8 cellular contexts compared by ENCODE assay signal in genomic region chr20:63178889-63179751, GRCh38. TPM values are rescaled to one million over a fixed set of nuclear protein-coding genes. Genes with fewer than 3 reads are reported as not detected.
DNase-seq lines count a peak whose midpoint lies in the region; ATAC-seq, FAIRE-seq and TF ChIP-seq lines count a peak whose summit lies in the region.

No MANE protein-coding gene starts in this region.

- H3K27ac Mint-ChIP-seq in activated CD8-positive, alpha-beta memory T cell treated with anti-CD3 and anti-CD28 coated beads, Interleukin-2, amount 10 ng/mL, durations not matched to agents 7 days and 5 days: peak overlapping the region; percentile 40

- no peak overlapping the region for H2BK20ac ChIP-seq in H1 (ENCODE audit: low read length)

- no peak overlapping the region for H3K23ac ChIP-seq in H1 (ENCODE audit: insufficient read length)

- no peak for FAIRE-seq in H1 (lab: Jason Lieb, UNC)

- TF ChIP-seq EP300 in H1 (IDR thresholded peaks at IDR 0.05; ENCODE audit: borderline replicate concordance in 1 of 2, low read depth in 2 of 2, low read length in 2 of 2) (no peak), neural cell (conservative IDR thresholded peaks at IDR 0.05; ENCODE audit: poor library complexity, severe bottlenecking) (no peak), suprapubic skin (IDR thresholded peaks at IDR 0.05) (no peak)

- H3K9ac ChIP-seq in H1 (replicated peaks in 1 of 4; ENCODE audit: extremely low read depth in 1 of 4, low read depth in 3 of 4, low read length in 3 of 4) (no peak overlapping the region; a peak in 1 of 7 replicates), neural cell (ENCODE audit: low read length) (peak overlapping the region; percentile 97)

- DNase-seq in Ammon's horn (ENCODE audit: low spot score): peak; percentile 54
- DNase-seq in NCI-H2227 treated with DMSO at 0.1 percent for 48 hours (lab: John Stamatoyannopoulos, UW): peak; percentile 50
- DNase-seq in activated CD8-positive, alpha-beta memory T cell treated with anti-CD3 and anti-CD28 coated beads, Interleukin-2, amount 10 ng/mL, durations not matched to agents 7 days and 5 days: peak; percentile 71
- peak in 1 of 2 experiments; percentile 77 for DNase-seq in H1 (ENCODE audit: low read depth in 1 of 2, low spot score in 2 of 2)
- no peak for DNase-seq in suprapubic skin (ENCODE audit: low spot score in 2 of 2)
- no peak for DNase-seq in uterus

- H2BK5ac ChIP-seq in H1 (ENCODE audit: low read depth, low read length): no peak overlapping the region

- H3K9me3 Mint-ChIP-seq in activated CD8-positive, alpha-beta memory T cell treated with anti-CD3 and anti-CD28 coated beads, Interleukin-2, amount 10 ng/mL, durations not matched to agents 7 days and 5 days (ENCODE audit: low read depth): no peaks in the 10 kb centered on the region

- peak overlapping the region; percentile 9; the same call in 1 of the 2 replicates for H3K18ac ChIP-seq in H1 (ENCODE audit: extremely low read depth, low read length)

- H3K4me1 ChIP-seq in H1 (replicated peaks in 1 of 4; ENCODE audit: control insufficient read depth in 3 of 4, insufficient read depth in 4 of 4, low read length in 3 of 4) (peaks cover 3 to 44% (median 25%) of the 10 kb centered on the region in 4 experiments), suprapubic skin (peaks cover 42% of the 10 kb centered on the region), uterus (peaks cover 0 to 31% of the 10 kb centered on the region in 2 donors)

- H3K9me2 ChIP-seq in neural cell (ENCODE audit: insufficient read depth, low read length): no peaks in the 10 kb centered on the region

- peak; percentile 41 for ATAC-seq in GM21576 (IDR thresholded peaks at IDR 0.05; ENCODE audit: unreplicated experiment)
- ATAC-seq in activated CD8-positive, alpha-beta memory T cell treated with anti-CD3 and anti-CD28 coated beads, Interleukin-2, amount 10 ng/mL, durations not matched to agents 7 days and 5 days: peak; percentile 64

- no peak overlapping the region for H2AFZ ChIP-seq in H1 (ENCODE audit: low read length)
- no peak overlapping the region for H2AFZ ChIP-seq in neural cell (ENCODE audit: low read depth, low read length)

- peaks cover 18% of the 10 kb centered on the region; the same call in 1 of the 2 replicates for H3K23me2 ChIP-seq in H1 (ENCODE audit: low read depth, low read length)

- peaks cover 9% of the 10 kb centered on the region for H3F3A ChIP-seq in neural cell (ENCODE audit: insufficient read depth, low read length, poor library complexity, severe bottlenecking)

- H3K79me2 ChIP-seq in H1 (ENCODE audit: control insufficient read depth in 1 of 2, insufficient read depth in 2 of 2, low read length in 2 of 2) (no peaks in the 10 kb centered on the region), neural cell (replicated peaks; ENCODE audit: insufficient read depth, low read length) (peaks cover 22% of the 10 kb centered on the region)

- TF ChIP-seq RAD21 in H1 (IDR thresholded peaks at IDR 0.05 in 1 of 2, conservative IDR thresholded peaks at IDR 0.05 in 1 of 2; ENCODE audit: low read depth in 2 of 2, low read length in 2 of 2): peak in 1 of 2 experiments; percentile 37; a peak in 2 of 4 replicates
- TF ChIP-seq RAD21 in neural cell (conservative IDR thresholded peaks at IDR 0.05): peak; percentile 87

- H4K20me1 ChIP-seq in H1 (replicated peaks in 1 of 2; ENCODE audit: control insufficient read depth in 1 of 2, insufficient read depth in 2 of 2, low read length in 2 of 2) (peaks cover 3 to 12% of the 10 kb centered on the region in 2 experiments), neural cell (ENCODE audit: insufficient read depth) (peaks cover 22% of the 10 kb centered on the region)

- H3K14ac ChIP-seq in H1 (ENCODE audit: insufficient read length): no peak overlapping the region

- H3K9me3 ChIP-seq in H1 (ENCODE audit: insufficient read depth in 2 of 2, low read depth in 1 of 2, low read length in 1 of 2) (no peaks in the 10 kb centered on the region), neural cell (ENCODE audit: low read length) (no peaks in the 10 kb centered on the region), suprapubic skin (no peaks in the 10 kb centered on the region), uterus (no peaks in the 10 kb centered on the region)

- H2BK120ac ChIP-seq in H1 (replicated peaks; ENCODE audit: low read depth, low read length): no peak overlapping the region

- H3K27me3 Mint-ChIP-seq in activated CD8-positive, alpha-beta memory T cell treated with anti-CD3 and anti-CD28 coated beads, Interleukin-2, amount 10 ng/mL, durations not matched to agents 7 days and 5 days: peaks cover 55% of the 10 kb centered on the region

- 16% methylated on average over 7 of the region's 74 CpGs; no CpG with 5 or more reads in 1 of the 2 experiments for whole genome bisulfite sequencing in H1 (ENCODE audit: extremely low coverage in 1 of 2, insufficient coverage in 1 of 2, insufficient read length in 1 of 2, insufficient replicate concordance in 2 of 2, low coverage in 1 of 2, low lambda C conversion rate in 2 of 2, missing lambda C conversion rate in 1 of 2), 2 experiments
- 1% methylated on average over 26 of the region's 74 CpGs for WGBS in suprapubic skin

- POLR2A ChIA-PET in H1 (lab: Charles Lee; ENCODE audit: partially characterized antibody): interaction anchor here (0.8 to 2.2 kb wide), 4 partner anchors 18 to 123 kb away, joined by 3 to 7 read pairs (median 4); no protein-coding TSS in a partner anchor

- no peaks in the 10 kb centered on the region for H3K79me1 ChIP-seq in H1 (ENCODE audit: low read depth, low read length)

- H3K4me3 Mint-ChIP-seq in activated CD8-positive, alpha-beta memory T cell treated with anti-CD3 and anti-CD28 coated beads, Interleukin-2, amount 10 ng/mL, durations not matched to agents 7 days and 5 days: no peak overlapping the region

- H4K91ac ChIP-seq in H1 (replicated peaks; ENCODE audit: insufficient read length, low read length): no peak overlapping the region

- peak overlapping the region; percentile 92; the same call in 1 of the 2 replicates for H2BK15ac ChIP-seq in H1 (ENCODE audit: low read length)

- no peak overlapping the region for H3K56ac ChIP-seq in H1 (replicated peaks; ENCODE audit: insufficient read length, low read depth, low read length)

- H3K4me3 ChIP-seq in H1 (ENCODE audit: extremely low read depth in 1 of 4, insufficient read depth in 2 of 4, low read depth in 3 of 4, low read length in 4 of 4) (peak overlapping the region; percentile 29 to 83 (median 34); a peak in 7 of 8 replicates), neural cell (ENCODE audit: low read length) (peak overlapping the region; percentile 78), suprapubic skin (peak overlapping the region; percentile 33), uterus (no peak overlapping the region)

- H4K8ac ChIP-seq in H1 (ENCODE audit: extremely low read depth, insufficient read depth, low read length): no peak overlapping the region; the same call in 1 of the 2 replicates

- H2BK12ac ChIP-seq in H1 (ENCODE audit: low read depth, low read length): 0 out of 2 replicates have a peak overlapping the region, but pooled peaks have one; percentile 43

- no peak overlapping the region for H4K5ac ChIP-seq in H1 (ENCODE audit: insufficient read length, low read depth, low read length)

- H3K36me3 Mint-ChIP-seq in activated CD8-positive, alpha-beta memory T cell treated with anti-CD3 and anti-CD28 coated beads, Interleukin-2, amount 10 ng/mL, durations not matched to agents 7 days and 5 days: no peaks in the 10 kb centered on the region

- H2AK5ac ChIP-seq in H1 (ENCODE audit: low read depth, low read length): no peak overlapping the region

- intact Hi-C loops in uterus (cut with DNase I; ENCODE audit: low total_unique reads): no loop called here

- H3K4ac ChIP-seq in H1 (replicated peaks; ENCODE audit: insufficient read length, low read depth, low read length): no peak overlapping the region

- H3K36me3 ChIP-seq in H1 (ENCODE audit: control insufficient read depth in 2 of 4, insufficient read depth in 4 of 4, low read length in 3 of 4) (no peaks in the 10 kb centered on the region), neural cell (ENCODE audit: insufficient read depth, low read length) (no peaks in the 10 kb centered on the region), suprapubic skin (no peaks in the 10 kb centered on the region), uterus (no peaks in the 10 kb centered on the region)

- H3K27me3 ChIP-seq in H1 (replicated peaks in 1 of 4; ENCODE audit: control insufficient read depth in 3 of 4, extremely low read depth in 1 of 4, insufficient read depth in 3 of 4, low read length in 3 of 4): peaks cover 32 to 45% (median 40%) of the 10 kb centered on the region in 4 experiments
- H3K27me3 ChIP-seq in neural cell (ENCODE audit: insufficient read depth, low read depth, low read length): peaks cover 16% of the 10 kb centered on the region
- peaks cover 95% of the 10 kb centered on the region for H3K27me3 ChIP-seq in suprapubic skin
- H3K27me3 ChIP-seq in uterus: peaks cover 23 to 42% of the 10 kb centered on the region in 2 donors

- peaks cover 2% of the 10 kb centered on the region for H3K4me1 Mint-ChIP-seq in activated CD8-positive, alpha-beta memory T cell treated with anti-CD3 and anti-CD28 coated beads, Interleukin-2, amount 10 ng/mL, durations not matched to agents 7 days and 5 days

- TF ChIP-seq POLR2A in H1 (IDR thresholded peaks at IDR 0.05; ENCODE audit: control extremely low read depth in 1 of 2, low read depth in 2 of 2, low read length in 2 of 2) (no peak), suprapubic skin (IDR thresholded peaks at IDR 0.05) (no peak), uterus (IDR thresholded peaks at IDR 0.05) (no peak)

- H3K27ac ChIP-seq in H1 (ENCODE audit: low read depth, low read length): no peak overlapping the region
- peak overlapping the region; percentile 51 for H3K27ac ChIP-seq in neural cell (ENCODE audit: low read length)
- H3K27ac ChIP-seq in suprapubic skin: no peak overlapping the region
- no peak overlapping the region for H3K27ac ChIP-seq in uterus

- H3K4me2 ChIP-seq in H1 (ENCODE audit: insufficient read depth in 1 of 2, low read depth in 2 of 2, low read length in 2 of 2): peak overlapping the region; percentile 72 to 83
- peak overlapping the region; percentile 58 for H3K4me2 ChIP-seq in neural cell (ENCODE audit: low read length)

- TF ChIP-seq CTCF in H1 (IDR thresholded peaks at IDR 0.05; ENCODE audit: control extremely low read depth in 1 of 3, insufficient read depth in 1 of 3, low read depth in 1 of 3, low read length in 3 of 3): peak in 2 of 3 experiments; percentile 21 to 40; a peak in 3 of 4 replicates
- TF ChIP-seq CTCF in neural cell (IDR thresholded peaks at IDR 0.05; ENCODE audit: poor library complexity, severe bottlenecking): peak; percentile 88
- TF ChIP-seq CTCF in suprapubic skin (IDR thresholded peaks at IDR 0.05): peak in 1 of 2 donors; percentile 37
- peak in 2 of 4 experiments; percentile 20 to 25 for TF ChIP-seq CTCF in uterus (IDR thresholded peaks at IDR 0.05)

- CTCF ChIA-PET in activated CD8-positive, alpha-beta memory T cell treated with anti-CD3 and anti-CD28 coated beads, Interleukin-2, amount 10 ng/mL, durations not matched to agents 7 days and 5 days (lab: Charles Lee): interaction anchor here (1.6 kb wide), 1 partner anchor 124 kb away, joined by 4 read pairs; no protein-coding TSS in a partner anchor
- CTCF ChIA-PET in H1 (lab: Charles Lee; ENCODE audit: partially characterized antibody): interaction anchor here (1.1 to 6.4 kb wide), 12 partner anchors 12 to 304 kb away, joined by 3 to 59 read pairs (median 6); partner anchors contain the start of gene NKAIN4

RNA-seq across cellular contexts. Expression of gene YTHDF1, which starts 36.8 kb away (rescaled TPM):
- 10 to 100 TPM; 37.2 to 42.6 TPM for total RNA-seq in activated CD8-positive, alpha-beta memory T cell treated with anti-CD3 and anti-CD28 coated beads, Interleukin-2, amount 10 ng/mL, durations not matched to agents 7 days and 5 days
- 66.0 and 66.1 TPM in 2 replicates for total RNA-seq in H1 (2021; fragmentation: NEBNext Ultra II Directional; extraction: Animal tissue kit (Norgen Biotek cat#: 25700))
- polyA plus RNA-seq in H1 (2011; rRNA removed) (32.8 and 38.3 TPM in 2 replicates), neural cell (36.9 and 38.2 TPM in 2 replicates)
- 41.4 TPM for polyA plus RNA-seq in H1 (2011; cell fraction: cytosol; rRNA removed)
- 41.1 TPM for polyA plus RNA-seq in H1 (2011; cell fraction: nucleus; rRNA removed)
- polyA plus RNA-seq in H1 (2012, experiment 1 of 2): 46.9 to 54.7 TPM (median 49.9 TPM) in 4 replicates
- polyA plus RNA-seq in H1 (2012, experiment 2 of 2): 35.5 TPM
- 44.4 TPM for polyA plus RNA-seq in H1 (2013, experiment 1 of 2)
- polyA plus RNA-seq in H1 (2013, experiment 2 of 2): 44.2 TPM
- polyA minus RNA-seq in H1 (2011; rRNA and poly(A)+ RNA removed): 42.5 and 44.7 TPM in 2 replicates
- polyA minus RNA-seq in H1 (2011; cell fraction: cytosol; rRNA and poly(A)+ RNA removed): 40.8 TPM
- 22.0 TPM for polyA minus RNA-seq in H1 (2011; cell fraction: nucleus; rRNA and poly(A)+ RNA removed)
- 30.9 and 33.9 TPM in 2 replicates for polyA minus RNA-seq in neural cell
- total RNA-seq in suprapubic skin (10 to 100 TPM; 32.7 to 40.6 (median 34.0) TPM), uterus (10 to 100 TPM; 17.9 to 35.8 (median 25.8) TPM)

RNA-seq across cellular contexts. Expression of gene BIRC7, which starts 56.6 kb away (rescaled TPM):
- total RNA-seq in activated CD8-positive, alpha-beta memory T cell treated with anti-CD3 and anti-CD28 coated beads, Interleukin-2, amount 10 ng/mL, durations not matched to agents 7 days and 5 days: not detected
- 0.41 TPM in 1 of 2 replicates, not detected in the other for total RNA-seq in H1 (2021; fragmentation: NEBNext Ultra II Directional; extraction: Animal tissue kit (Norgen Biotek cat#: 25700))
- polyA plus RNA-seq in H1 (2011; rRNA removed) (0.11 and 0.16 TPM in 2 replicates), neural cell (not detected in 2 replicates)
- polyA plus RNA-seq in H1 (2011; cell fraction: cytosol; rRNA removed): 0.16 TPM
- polyA plus RNA-seq in H1 (2011; cell fraction: nucleus; rRNA removed): 0.77 TPM
- polyA plus RNA-seq in H1 (2012, experiment 1 of 2): 0.19 TPM in 1 of 4 replicates, not detected in the others
- not detected for polyA plus RNA-seq in H1 (2012, experiment 2 of 2)
- polyA plus RNA-seq in H1 (2013, experiment 1 of 2): 0.06 TPM
- 0.06 TPM for polyA plus RNA-seq in H1 (2013, experiment 2 of 2)
- not detected in 2 replicates for polyA minus RNA-seq in H1 (2011; rRNA and poly(A)+ RNA removed)
- polyA minus RNA-seq in H1 (2011; cell fraction: cytosol; rRNA and poly(A)+ RNA removed): not detected
- polyA minus RNA-seq in H1 (2011; cell fraction: nucleus; rRNA and poly(A)+ RNA removed): not detected
- not detected in 2 replicates for polyA minus RNA-seq in neural cell
- total RNA-seq in suprapubic skin (1 to 10 TPM in 3 of 4 donors, under 1 TPM in 1; 0.49 to 3.0 (median 1.7) TPM), uterus (not detected)

Comparison
In these comparisons a context has a peak if more than half of its experiments do, and no peak if none do; other contexts are left out.
1. DNase-seq: peak in Ammon's horn (single experiment), NCI-H2227 treated with DMSO at 0.1 percent for 48 hours (single experiment) and activated CD8-positive, alpha-beta memory T cell treated with anti-CD3 and anti-CD28 coated beads, Interleukin-2, amount 10 ng/mL, durations not matched to agents 7 days and 5 days (single experiment); none in suprapubic skin (0 of 2) and uterus (0 of 2).
2. H3K4me3 ChIP-seq: peak in H1 (4 of 4), neural cell (single experiment) and suprapubic skin (single experiment); none in uterus (0 of 2).